8 cellular contexts compared by ENCODE assay signal in the genomic region with DNA sequence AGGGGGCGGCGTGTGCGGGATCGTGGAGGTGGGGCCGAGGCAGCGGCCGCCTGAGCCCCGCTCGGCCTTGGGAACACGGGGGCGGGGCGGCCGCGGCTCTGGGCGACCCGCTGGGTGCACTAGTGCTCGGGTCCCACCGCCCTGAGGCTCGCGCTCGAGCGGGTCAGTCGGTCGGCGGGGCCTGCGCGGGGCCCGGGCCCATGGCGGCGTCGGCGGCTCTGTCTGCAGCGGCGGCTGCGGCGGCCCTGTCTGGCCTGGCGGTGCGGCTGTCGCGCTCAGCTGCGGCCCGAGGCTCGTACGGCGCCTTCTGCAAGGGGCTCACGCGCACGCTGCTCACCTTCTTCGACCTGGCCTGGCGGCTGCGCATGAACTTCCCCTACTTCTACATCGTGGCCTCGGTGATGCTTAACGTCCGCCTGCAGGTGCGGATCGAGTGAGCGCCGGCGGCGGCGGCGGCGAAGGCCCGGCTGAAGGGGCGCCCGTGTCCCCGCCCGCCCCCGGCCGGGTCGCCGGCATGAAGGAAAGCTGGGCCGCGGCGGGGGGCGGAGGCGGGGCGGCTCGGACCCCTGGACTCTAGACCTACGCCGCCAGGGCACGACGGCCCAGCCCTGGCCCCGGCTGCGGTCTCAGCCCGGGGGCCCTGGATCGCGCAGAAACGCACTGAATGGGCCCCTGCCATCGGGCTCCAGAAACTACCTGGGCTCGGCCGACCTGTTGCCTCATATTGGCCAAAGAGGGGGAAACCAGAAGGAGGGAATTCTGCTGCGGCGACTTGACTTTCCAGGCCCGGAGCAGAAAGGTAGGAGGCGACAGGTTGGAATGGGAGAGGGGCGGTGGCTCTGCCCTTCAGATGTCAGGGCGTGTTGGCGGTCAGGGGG. TPM values are rescaled to one million over a fixed set of nuclear protein-coding genes. Genes with fewer than 3 reads are reported as not detected.
A peak's percentile ranks its signal among the peaks of the same experiment; 100 is the strongest.
DNase-seq lines count a peak whose midpoint lies in the region; ATAC-seq and TF ChIP-seq lines count a peak whose summit lies in the region.

Gene SMIM10L2A, plus strand, starts transcription at position 13 of the 878 bp plus-strand sequence. Its CDS starts 188 bp downstream, at position 201.

- in situ Hi-C loops in Panc1 (cut with HindIII; ENCODE audit: low pct_unique_long_range_greater_than_20kb, low sequenced_read_pairs) = no loop called here
- in situ Hi-C loops in G401 (cut with HindIII; ENCODE audit: low sequenced_read_pairs) = no loop called here

- H3K4me1 ChIP-seq in Panc1 (ENCODE audit: control insufficient read depth, insufficient read depth, low read length) = no peaks in the 10 kb centered on the region

- CTCF ChIA-PET in Panc1 (lab: Charles Lee) = interaction anchor here (0.5 kb wide), 1 partner anchor 33 kb away, joined by 3 read pairs; no protein-coding TSS in a partner anchor

- intact Hi-C loops in Panc1 (cut with micrococcal nuclease; ENCODE audit: unreplicated experiment) = no loop called here

- peaks cover 3% of the 10 kb centered on the region for H3K27me3 ChIP-seq in Panc1 (ENCODE audit: control insufficient read depth, insufficient read depth, low read length)

- H3K4me3 ChIP-seq in Panc1 (ENCODE audit: low read depth in 2 of 2, low read length in 2 of 2) = peak within 1 kb of the TSS; percentile 44 to 82
- H3K4me3 ChIP-seq in retinal pigment epithelial cell (ENCODE audit: low read length) = peak within 1 kb of the TSS; percentile 24

- ATAC-seq in GM18519 (IDR thresholded peaks at IDR 0.05; ENCODE audit: low FRiP score, unreplicated experiment) = peak; percentile 44
- ATAC-seq in HG02571 (IDR thresholded peaks at IDR 0.05; ENCODE audit: unreplicated experiment) = peak; percentile 53
- peak; percentile 73 for ATAC-seq in Panc1
- no peak for ATAC-seq in GM18520 (IDR thresholded peaks at IDR 0.05; ENCODE audit: unreplicated experiment)

- H3K27ac ChIP-seq in Panc1 (ENCODE audit: low read length) (peak within 1 kb of the TSS; percentile 36; the same call in 1 of the 2 replicates), epithelial cell of prostate (peak within 1 kb of the TSS; percentile 9)

- no peak for TF ChIP-seq CTCF in Panc1 (IDR thresholded peaks at IDR 0.05)
- TF ChIP-seq CTCF in retinal pigment epithelial cell (conservative IDR thresholded peaks at IDR 0.05; ENCODE audit: low read depth, low read length) = no peak

- H3K36me3 ChIP-seq in Panc1 (ENCODE audit: control insufficient read depth, insufficient read depth, low read length) = no peaks in the 10 kb centered on the region

- BruUV-seq in Panc1 (replicated peaks; lab: Mats Ljungman, UMichigan) = no TSS peak

- no peak for DNase-seq in Panc1 (ENCODE audit: low read depth, low spot score)
- DNase-seq in epithelial cell of prostate (ENCODE audit: low read depth, low spot score) = no peak
- DNase-seq in retinal pigment epithelial cell (ENCODE audit: low read depth) = no peak
- DNase-seq in G401 (ENCODE audit: low spot score) = no peak
- DNase-seq in effector CD4-positive, alpha-beta T cell = no peak

- H3K9me3 ChIP-seq in Panc1 (ENCODE audit: control insufficient read depth, insufficient read depth, low read depth, low read length) = no peaks in the 10 kb centered on the region

- POLR2A ChIA-PET in Panc1 (lab: Charles Lee) = no interaction called here

RNA-seq across cellular contexts. Expression of gene SMIM10L2A, which starts in this region (rescaled TPM):
- 0.36 TPM for total RNA-seq in Panc1 (2021; ENCODE audit: unreplicated experiment)
- polyA plus RNA-seq in Panc1 (2012; ENCODE audit: insufficient read length) = 0.38 TPM
- not detected in 2 replicates for total RNA-seq in G401 (2014; rRNA removed; shearing (Covaris generic))

Comparison
In these comparisons a context has a peak if more than half of its experiments do, and no peak if none do; other contexts are left out.
1. Peak in ATAC-seq, H3K4me3 ChIP-seq and H3K27ac ChIP-seq in Panc1; RNA of the gene not detected or under 1 TPM.